In genomic region chr4:145266881-145267280, GRCh38 we compare ENCODE assay signal across 24 cellular contexts.
"Had no signal": no experiment of that assay in that cellular context is flagged by ENCODE, and none has a peak within 500 bp of the region (broad histone marks: within the 10 kb centered on the region; RNA-seq: fewer than 3 reads in every experiment).

No MANE protein-coding gene starts in this region.

- DNase-seq: hypothalamus; immature natural killer cell; kidney; left colon; left lung; lower lobe of right lung; mammary epithelial cell; mesenchymal stem cell; naive thymus-derived CD8-positive, alpha-beta T cell; occipital lobe; retina; right cardiac atrium; sigmoid colon; small intestine; spleen; stimulated activated CD4-positive, alpha-beta T cell treated with anti-CD3 and anti-CD28 coated beads, Interleukin-4, amount 100 ng/mL, for 24 hours; stimulated activated naive CD4-positive, alpha-beta T cell; stimulated activated naive CD8-positive, alpha-beta T cell treated with anti-CD3 and anti-CD28 coated beads, Interleukin-15, amount 100 ng/mL, for 72 hours; substantia nigra; uterus had no signal

- H3K9ac ChIP-seq: parathyroid adenoma had no signal

- H3K27ac ChIP-seq: left lung, lower lobe of right lung, neutrophil, parathyroid adenoma, sigmoid colon, spleen, tibial nerve, uterus had no signal

- ATAC-seq: left colon; left lung; lower lobe of right lung; naive thymus-derived CD8-positive, alpha-beta T cell; right cardiac atrium; stimulated activated effector memory CD8-positive, alpha-beta T cell treated with anti-CD3 and anti-CD28 coated beads, Interleukin-12 subunit alpha, Interleukin-12 subunit beta, amount 100 ng/mL, for 72 hours; stimulated activated naive CD8-positive, alpha-beta T cell treated with anti-CD3 and anti-CD28 coated beads, Interleukin-15, amount 100 ng/mL, for 72 hours had no signal

- H3K9me3 ChIP-seq: left lung, lower lobe of right lung, neutrophil, sigmoid colon, spleen, tibial nerve, uterus had no signal

- H3K4me3 ChIP-seq: left lung, lower lobe of right lung, sigmoid colon, spleen, tibial nerve, uterus had no signal

- H3K36me3 ChIP-seq: left lung, lower lobe of right lung, neutrophil, sigmoid colon, spleen, tibial nerve, uterus had no signal
